18 cellular contexts compared by ENCODE assay signal in the genomic region with DNA sequence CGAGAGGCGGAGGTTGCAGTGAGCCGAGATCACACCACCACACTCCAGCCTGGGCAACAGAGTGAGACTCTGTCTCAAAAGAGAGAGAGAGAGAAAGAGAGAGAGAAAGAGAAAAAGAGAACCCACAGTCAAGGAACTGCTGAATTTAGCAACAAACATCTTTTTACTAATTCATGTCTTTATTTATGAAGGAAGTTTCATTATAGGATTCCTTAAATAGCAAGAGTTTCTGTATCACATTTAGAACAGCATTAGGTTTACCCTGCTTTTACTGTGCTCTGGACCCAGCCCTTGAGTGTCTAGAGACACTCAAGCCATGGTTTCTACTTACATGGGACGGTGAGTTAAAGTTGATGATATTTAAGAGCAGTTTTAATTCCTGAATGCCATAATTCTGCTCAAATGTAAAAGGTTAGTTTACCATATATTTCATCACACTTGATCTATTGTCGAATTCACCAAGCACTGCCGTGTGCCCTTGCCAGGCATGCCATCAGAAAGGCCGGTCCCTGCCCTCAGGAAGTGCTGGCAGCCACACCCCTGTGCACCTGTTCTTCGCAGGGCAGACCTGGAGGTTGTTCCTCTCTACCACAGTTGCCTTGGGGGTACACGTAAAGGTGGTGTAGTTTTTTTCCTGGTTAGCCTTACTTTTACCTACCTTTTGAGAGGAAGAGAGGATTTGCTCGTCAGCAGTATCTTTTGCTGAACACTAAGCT.
A peak's percentile ranks its signal among the peaks of the same experiment; 100 is the strongest.
DNase-seq lines count a peak whose midpoint lies in the region; ATAC-seq, FAIRE-seq and TF ChIP-seq lines count a peak whose summit lies in the region.
"Had no signal": no experiment of that assay in that cellular context is flagged by ENCODE, and none has a peak within 500 bp of the region (broad histone marks: within the 10 kb centered on the region; RNA-seq: fewer than 3 reads in every experiment).

No MANE protein-coding gene starts in this region.

- no peak for TF ChIP-seq EP300 in GM12878 (IDR thresholded peaks at IDR 0.05; ENCODE audit: borderline replicate concordance in 1 of 2, control insufficient read depth in 1 of 2, low read depth in 2 of 2, low read length in 2 of 2)

- no peak overlapping the region for H3K4me3 Mint-ChIP-seq in activated T-cell treated with anti-CD3 and anti-CD28 coated beads, Interleukin-2, amount 50 U/mL, for 24 hours
- H3K4me3 Mint-ChIP-seq in naive thymus-derived CD8-positive, alpha-beta T cell = peak overlapping the region in 8 of 10 donors; percentile 0 to 72 (median 52)
- no peak overlapping the region for H3K4me3 Mint-ChIP-seq in stimulated activated effector memory CD8-positive, alpha-beta T cell treated with anti-CD3 and anti-CD28 coated beads, Interleukin-12 subunit alpha, Interleukin-12 subunit beta, amount 100 ng/mL, for 72 hours
- H3K4me3 Mint-ChIP-seq: neural crest cell had no signal

- in situ Hi-C loops in GM12878 (cut with MboI) = no loop called here

- no peak overlapping the region for H3K9ac ChIP-seq in GM12878 (ENCODE audit: control insufficient read depth, insufficient read depth, low read length)

- TF ChIP-seq CTCF in GM12878 (IDR thresholded peaks at IDR 0.05 in 2 of 3, conservative IDR thresholded peaks at IDR 0.05 in 1 of 3; ENCODE audit: control insufficient read depth in 2 of 3, extremely low read depth in 1 of 3, insufficient read depth in 1 of 3, low read depth in 3 of 3, low read length in 3 of 3) (no peak), ascending aorta (IDR thresholded peaks at IDR 0.05) (no peak)

- no peak for TF ChIP-seq RAD21 in GM12878 (IDR thresholded peaks at IDR 0.05; ENCODE audit: insufficient read depth, low read depth, low read length)

- H3K36me3 ChIP-seq in GM12878 (ENCODE audit: control insufficient read depth in 2 of 2, insufficient read depth in 2 of 2, low read length in 1 of 2) = no peaks in the 10 kb centered on the region
- no peaks in the 10 kb centered on the region for H3K36me3 ChIP-seq in ascending aorta
- H3K36me3 ChIP-seq: right lobe of liver had no signal

- ATAC-seq in HG03432 (IDR thresholded peaks at IDR 0.05; ENCODE audit: unreplicated experiment) (peak; percentile 30), GM12878 (no peak)
- peak in 1 of 2 donors; percentile 22 for ATAC-seq in naive thymus-derived CD8-positive, alpha-beta T cell
- no peak for ATAC-seq in stimulated activated effector memory CD8-positive, alpha-beta T cell treated with anti-CD3 and anti-CD28 coated beads, Interleukin-12 subunit alpha, Interleukin-12 subunit beta, amount 100 ng/mL, for 72 hours
- ATAC-seq: activated CD4-positive, CD25-positive, alpha-beta regulatory T cell treated with anti-CD3 and anti-CD28 coated beads, Interleukin-2, amount 50 U/mL, for 24 hours; left ventricle myocardium superior; right lobe of liver had no signal

- peaks cover 75% of the 10 kb centered on the region for H3K4me1 Mint-ChIP-seq in activated T-cell treated with anti-CD3 and anti-CD28 coated beads, Interleukin-2, amount 50 U/mL, for 24 hours (ENCODE audit: low read depth)
- H3K4me1 Mint-ChIP-seq in naive thymus-derived CD8-positive, alpha-beta T cell = peaks cover 32 to 67% (median 59%) of the 10 kb centered on the region in 4 donors
- peaks cover 26% of the 10 kb centered on the region for H3K4me1 Mint-ChIP-seq in stimulated activated effector memory CD8-positive, alpha-beta T cell treated with anti-CD3 and anti-CD28 coated beads, Interleukin-12 subunit alpha, Interleukin-12 subunit beta, amount 100 ng/mL, for 72 hours

- H4K20me1 ChIP-seq in GM12878 (ENCODE audit: control insufficient read depth, insufficient read depth) = no peaks in the 10 kb centered on the region

- H3K4me3 ChIP-seq in GM12878 (no peak overlapping the region), ascending aorta (no peak overlapping the region)
- H3K4me3 ChIP-seq: right lobe of liver had no signal

- no peaks in the 10 kb centered on the region for H3K27me3 Mint-ChIP-seq in activated T-cell treated with anti-CD3 and anti-CD28 coated beads, Interleukin-2, amount 50 U/mL, for 24 hours
- no peaks in the 10 kb centered on the region for H3K27me3 Mint-ChIP-seq in naive thymus-derived CD8-positive, alpha-beta T cell

- no peaks in the 10 kb centered on the region for H3K79me2 ChIP-seq in GM12878 (ENCODE audit: control insufficient read depth, insufficient read depth, low read length)

- POLR2A ChIA-PET in GM12878 (lab: Charles Lee) = no interaction called here
- POLR2A ChIA-PET in naive thymus-derived CD8-positive, alpha-beta T cell (lab: Charles Lee) = interaction anchor here (1.3 to 1.6 kb wide), 2 partner anchors 8 to 17 kb away, joined by 3 to 7 read pairs; no protein-coding TSS in a partner anchor

- DNase-seq in activated T-cell treated with anti-CD3 and anti-CD28 coated beads, Interleukin-2, amount 50 U/mL, for 24 hours = no peak
- DNase-seq in activated T-cell treated with anti-CD3 and anti-CD28 coated beads for 4 hours = no peak
- no peak for DNase-seq in GM12878 (ENCODE audit: low read depth, low spot score)
- DNase-seq in naive thymus-derived CD8-positive, alpha-beta T cell = peak in 1 of 10 donors; percentile 21
- DNase-seq in NCI-H146 treated with DMSO at 0.1 percent for 48 hours (lab: John Stamatoyannopoulos, UW; ENCODE audit: unreplicated experiment) = no peak
- no peak for DNase-seq in stimulated activated effector memory CD8-positive, alpha-beta T cell treated with anti-CD3 and anti-CD28 coated beads, Interleukin-12 subunit alpha, Interleukin-12 subunit beta, amount 100 ng/mL, for 72 hours (ENCODE audit: low spot score in 2 of 2)
- DNase-seq in ascending aorta (ENCODE audit: low spot score in 2 of 2) = no peak
- DNase-seq: left ventricle myocardium superior; NCI-H187 treated with DMSO at 0.1 percent for 48 hours; NCI-H524; right lobe of liver; stimulated activated CD8-positive, alpha-beta memory T cell treated with anti-CD3 and anti-CD28 coated beads, Interleukin-4, amount 100 ng/mL, for 48 hours; SW 1271; trophoblast cell had no signal

- RAD21 ChIA-PET in GM12878 (lab: Charles Lee; ENCODE audit: unreplicated experiment) = no interaction called here

- H3K4me2 ChIP-seq in GM12878 (ENCODE audit: control insufficient read depth, insufficient read depth) = peak overlapping the region; percentile 41; the same call in 1 of the 2 replicates

- H3K27me3 ChIP-seq in GM12878 (replicated peaks in 1 of 2; ENCODE audit: control insufficient read depth in 2 of 2, insufficient read depth in 2 of 2, low read length in 1 of 2) (no peaks in the 10 kb centered on the region; a peak in 1 of 4 replicates), ascending aorta (no peaks in the 10 kb centered on the region)
- H3K27me3 ChIP-seq: right lobe of liver had no signal

- TF ChIP-seq POLR2A in GM12878 (IDR thresholded peaks at IDR 0.05; ENCODE audit: low read depth, low read length) = no peak

- peak overlapping the region; percentile 50 for H3K27ac Mint-ChIP-seq in activated T-cell treated with anti-CD3 and anti-CD28 coated beads, Interleukin-2, amount 50 U/mL, for 24 hours
- peak overlapping the region; percentile 43 to 92 (median 82) for H3K27ac Mint-ChIP-seq in naive thymus-derived CD8-positive, alpha-beta T cell
- H3K27ac Mint-ChIP-seq in stimulated activated effector memory CD8-positive, alpha-beta T cell treated with anti-CD3 and anti-CD28 coated beads, Interleukin-12 subunit alpha, Interleukin-12 subunit beta, amount 100 ng/mL, for 72 hours = no peak overlapping the region

- H3K27ac ChIP-seq in GM12878 (ENCODE audit: control insufficient read depth, insufficient read depth) (no peak overlapping the region), ascending aorta (no peak overlapping the region)
- H3K27ac ChIP-seq: right lobe of liver had no signal

- no peaks in the 10 kb centered on the region for H3K36me3 Mint-ChIP-seq in activated T-cell treated with anti-CD3 and anti-CD28 coated beads, Interleukin-2, amount 50 U/mL, for 24 hours (ENCODE audit: low read depth)
- no peaks in the 10 kb centered on the region for H3K36me3 Mint-ChIP-seq in naive thymus-derived CD8-positive, alpha-beta T cell
- peaks cover 7% of the 10 kb centered on the region for H3K36me3 Mint-ChIP-seq in stimulated activated effector memory CD8-positive, alpha-beta T cell treated with anti-CD3 and anti-CD28 coated beads, Interleukin-12 subunit alpha, Interleukin-12 subunit beta, amount 100 ng/mL, for 72 hours

- CTCF ChIA-PET in GM12878 (lab: Yijun Ruan, JAX) = interaction anchor here (2.0 kb wide), 1 partner anchor 9 kb away, joined by 5 read pairs; no protein-coding TSS in a partner anchor

- no peak overlapping the region for H2AFZ ChIP-seq in GM12878 (ENCODE audit: control insufficient read depth, low read depth, low read length)

- 29% methylated on average over 10 of the region's 10 CpGs for WGBS in GM12878 (ENCODE audit: insufficient coverage, insufficient replicate concordance, low lambda C conversion rate, missing lambda C conversion rate)

- FAIRE-seq in GM12878 (lab: Jason Lieb, UNC) = no peak
- FAIRE-seq: GM18507 had no signal

- H3K9me3 ChIP-seq in GM12878 (replicated peaks; ENCODE audit: control insufficient read depth, insufficient read depth, low read length) = no peaks in the 10 kb centered on the region
- no peaks in the 10 kb centered on the region for H3K9me3 ChIP-seq in ascending aorta
- H3K9me3 ChIP-seq: right lobe of liver had no signal

- intact Hi-C loops in GM12878 (cut with micrococcal nuclease; ENCODE audit: unreplicated experiment) (no loop called here), ascending aorta (cut with DNase I) (no loop called here)

- no TSS peak for BruUV-seq in GM12878 (replicated peaks; lab: Mats Ljungman, UMichigan)

- H3K4me1 ChIP-seq in GM12878 (ENCODE audit: control insufficient read depth, insufficient read depth, low read length) (peaks cover 31% of the 10 kb centered on the region), ascending aorta (peaks cover 0 to 13% of the 10 kb centered on the region in 2 donors)
- H3K4me1 ChIP-seq: right lobe of liver had no signal

- H3K9me3 Mint-ChIP-seq in activated T-cell treated with anti-CD3 and anti-CD28 coated beads, Interleukin-2, amount 50 U/mL, for 24 hours = no peaks in the 10 kb centered on the region
- H3K9me3 Mint-ChIP-seq in naive thymus-derived CD8-positive, alpha-beta T cell = no peaks in the 10 kb centered on the region
- no peaks in the 10 kb centered on the region for H3K9me3 Mint-ChIP-seq in stimulated activated effector memory CD8-positive, alpha-beta T cell treated with anti-CD3 and anti-CD28 coated beads, Interleukin-12 subunit alpha, Interleukin-12 subunit beta, amount 100 ng/mL, for 72 hours
- H3K9me3 Mint-ChIP-seq: neural crest cell had no signal

- SMC1A ChIA-PET in GM12878 (lab: Charles Lee; ENCODE audit: uncharacterized antibody, unreplicated experiment) = no interaction called here

TF ChIP-seq in GM12878, 131 proteins besides CTCF, POLR2A, EP300 and RAD21:
- TF ChIP-seq CHD2 (IDR thresholded peaks at IDR 0.05; ENCODE audit: borderline replicate concordance, low read depth, low read length) (no peak), MEF2A (IDR thresholded peaks at IDR 0.05; ENCODE audit: insufficient read depth, low read depth, low read length) (peak; percentile 79; the same call in 1 of the 2 replicates)

Comparison
In these comparisons a context has a peak if more than half of its experiments do, and no peak if none do; other contexts are left out.
1. H3K4me3 Mint-ChIP-seq: peak in naive thymus-derived CD8-positive, alpha-beta T cell (8 of 10); none in activated T-cell treated with anti-CD3 and anti-CD28 coated beads, Interleukin-2, amount 50 U/mL, for 24 hours (single experiment) and stimulated activated effector memory CD8-positive, alpha-beta T cell treated with anti-CD3 and anti-CD28 coated beads, Interleukin-12 subunit alpha, Interleukin-12 subunit beta, amount 100 ng/mL, for 72 hours (single experiment).